In genomic region chr10:1004294-1004693, GRCh38 we compare ENCODE assay signal across 20 cellular contexts. TPM values are rescaled to one million over a fixed set of nuclear protein-coding genes. Genes with fewer than 3 reads are reported as not detected.
DNase-seq lines count a peak whose midpoint lies in the region; ATAC-seq, FAIRE-seq and TF ChIP-seq lines count a peak whose summit lies in the region.
"Had no signal": no experiment of that assay in that cellular context is flagged by ENCODE, and none has a peak within 500 bp of the region (broad histone marks: within the 10 kb centered on the region; RNA-seq: fewer than 3 reads in every experiment).

No MANE protein-coding gene starts in this region.

- no peak for DNase-seq in A549 (ENCODE audit: low read depth in 1 of 2, low spot score in 1 of 2)
- DNase-seq in IMR-90: no peak
- DNase-seq in mesenchymal stem cell: no peak
- no peak for DNase-seq in brain microvascular endothelial cell
- no peak for DNase-seq in MM.1S
- DNase-seq in esophagus muscularis mucosa (ENCODE audit: extremely low spot score): no peak
- DNase-seq: BE2C; CD4-positive, alpha-beta memory T cell; DMS79; GOT3; HFFc6 had no signal

- H2AFZ ChIP-seq in IMR-90 (replicated peaks; ENCODE audit: low read length, poor library complexity) (no peak overlapping the region), mesenchymal stem cell (ENCODE audit: low read depth, low read length) (no peak overlapping the region), MM.1S (ENCODE audit: low read length) (no peak overlapping the region)

- 92% methylated on average over 4 of the region's 8 CpGs for WGBS in A549 (ENCODE audit: missing lambda C conversion rate)
- WGBS in IMR-90 (ENCODE audit: extremely low coverage in 2 of 2, insufficient read length in 1 of 2), 2 experiments: 100% methylated on average over 1 of the region's 8 CpGs; no CpG with 5 or more reads in 1 of the 2 experiments
- WGBS in mesenchymal stem cell: 98% methylated on average over 8 of the region's 8 CpGs
- WGBS in esophagus muscularis mucosa: 94% methylated on average over 3 of the region's 8 CpGs

- 0 out of 2 replicates have a peak, but pooled peaks cover 8% of the 10 kb centered on the region for H3K9me1 ChIP-seq in IMR-90 (ENCODE audit: insufficient read depth, low read length)

- H3K9me2 ChIP-seq in MM.1S (replicated peaks; ENCODE audit: insufficient read depth, low read length): no peaks in the 10 kb centered on the region

- H4K91ac ChIP-seq in IMR-90 (ENCODE audit: insufficient read depth, low read depth, low read length) (no peak overlapping the region), mesenchymal stem cell (ENCODE audit: low read length) (peak overlapping the region; percentile 10)

- H2BK15ac ChIP-seq in IMR-90 (ENCODE audit: low read depth, low read length) (no peak overlapping the region), mesenchymal stem cell (ENCODE audit: low read depth, poor library complexity, severe bottlenecking) (no peak overlapping the region)

- peaks cover 65% of the 10 kb centered on the region for H3K36me3 ChIP-seq in IMR-90 (ENCODE audit: control insufficient read depth, insufficient read depth, low read length)
- H3K36me3 ChIP-seq in mesenchymal stem cell (ENCODE audit: control insufficient read depth in 1 of 2, insufficient read depth in 2 of 2, low read depth in 1 of 2, low read length in 2 of 2): peaks cover 61 to 98% of the 10 kb centered on the region in 2 experiments
- H3K36me3 ChIP-seq in brain microvascular endothelial cell (replicated peaks): peaks cover 98% of the 10 kb centered on the region
- peaks cover 37% of the 10 kb centered on the region for H3K36me3 ChIP-seq in MM.1S (replicated peaks; ENCODE audit: insufficient read depth, low read length)
- H3K36me3 ChIP-seq in esophagus muscularis mucosa: peaks cover 82 to 100% (median 98%) of the 10 kb centered on the region in 4 donors

- H2AK9ac ChIP-seq in IMR-90 (replicated peaks; ENCODE audit: low read depth, low read length, poor library complexity): peak overlapping the region; percentile 19

- H3K4me1 ChIP-seq in A549: no peaks in the 10 kb centered on the region
- no peaks in the 10 kb centered on the region for H3K4me1 ChIP-seq in IMR-90 (ENCODE audit: control insufficient read depth, insufficient read depth, low read length)
- H3K4me1 ChIP-seq in mesenchymal stem cell (ENCODE audit: control insufficient read depth, insufficient read depth, low read depth, low read length): no peaks in the 10 kb centered on the region
- H3K4me1 ChIP-seq in MM.1S (ENCODE audit: low read length): no peaks in the 10 kb centered on the region
- no peaks in the 10 kb centered on the region for H3K4me1 ChIP-seq in esophagus muscularis mucosa
- H3K4me1 ChIP-seq: HAP-1 had no signal

- dilution Hi-C loops in IMR-90 (cut with HindIII; ENCODE audit: low sequenced_read_pairs, unreplicated experiment): no loop called here

- H4K20me1 ChIP-seq in IMR-90 (ENCODE audit: insufficient read depth, low read length) (peaks cover 31% of the 10 kb centered on the region), MM.1S (ENCODE audit: insufficient read depth, low read length) (peaks cover 3% of the 10 kb centered on the region; the same call in 1 of the 2 replicates)

- TF ChIP-seq EP300 in A549 (IDR thresholded peaks at IDR 0.05) (no peak), esophagus muscularis mucosa (IDR thresholded peaks at IDR 0.05) (no peak)

- H2BK12ac ChIP-seq in mesenchymal stem cell (ENCODE audit: low read length in 2 of 2): no peak overlapping the region

- TF ChIP-seq RAD21 in A549 (conservative IDR thresholded peaks at IDR 0.05 in 1 of 2, IDR thresholded peaks at IDR 0.05 in 1 of 2) (no peak), IMR-90 (IDR thresholded peaks at IDR 0.05; ENCODE audit: low read length) (no peak)

- peak; percentile 11 to 14; a peak in 2 of 6 replicates for ATAC-seq in A549
- no peak for ATAC-seq in IMR-90 (ENCODE audit: low read depth)
- ATAC-seq: GM12878, K562 had no signal

- H3K9ac ChIP-seq in IMR-90 (ENCODE audit: low read depth, low read length) (no peak overlapping the region), mesenchymal stem cell (ENCODE audit: low read length) (no peak overlapping the region), MM.1S (ENCODE audit: low read length) (no peak overlapping the region)

- H2BK20ac ChIP-seq in IMR-90 (ENCODE audit: low read depth, low read length): no peak overlapping the region

- H3K79me1 ChIP-seq in IMR-90 (ENCODE audit: low read depth in 1 of 2, low read length in 2 of 2) (peaks cover 40 to 46% of the 10 kb centered on the region in 2 experiments), mesenchymal stem cell (replicated peaks; ENCODE audit: low read length, poor library complexity, severe bottlenecking) (peaks cover 33% of the 10 kb centered on the region)

- in situ Hi-C loops in IMR-90 (cut with MboI; ENCODE audit: low sequenced_read_pairs): no loop called here
- in situ Hi-C loops in brain microvascular endothelial cell (cut with HindIII; ENCODE audit: low pct_ligation_motif_present, low sequenced_read_pairs): no loop called here

- no peaks in the 10 kb centered on the region for H3F3A ChIP-seq in MM.1S (ENCODE audit: insufficient read depth, low read length)

- H2BK120ac ChIP-seq in IMR-90 (ENCODE audit: low read depth, low read length) (no peak overlapping the region), mesenchymal stem cell (ENCODE audit: low read depth, low read length) (no peak overlapping the region)

- no peak overlapping the region for H3K18ac ChIP-seq in IMR-90 (ENCODE audit: low read depth, low read length)
- H3K18ac ChIP-seq in mesenchymal stem cell (ENCODE audit: low read depth in 1 of 2, low read length in 2 of 2): no peak overlapping the region

- intact Hi-C loops in IMR-90 (cut with micrococcal nuclease): no loop called here
- intact Hi-C loops in esophagus muscularis mucosa (cut with DNase I): no loop called here

- H2BK5ac ChIP-seq in IMR-90 (ENCODE audit: low read depth, low read length, poor library complexity, severe bottlenecking): no peak overlapping the region
- H2BK5ac ChIP-seq in mesenchymal stem cell (ENCODE audit: low read depth, low read length, poor library complexity, severe bottlenecking): no peak overlapping the region

- H3K9me3 ChIP-seq in A549 (peaks cover 18% of the 10 kb centered on the region), IMR-90 (ENCODE audit: control insufficient read depth, insufficient read depth, low read length) (0 out of 2 replicates have a peak, but pooled peaks cover 2% of the 10 kb centered on the region), mesenchymal stem cell (ENCODE audit: control insufficient read depth, low read length) (peaks cover 20% of the 10 kb centered on the region), MM.1S (replicated peaks; ENCODE audit: insufficient read depth, low read length) (no peaks in the 10 kb centered on the region), esophagus muscularis mucosa (peaks cover 0 to 15% (median 10%) of the 10 kb centered on the region in 4 donors)
- H3K9me3 ChIP-seq: BE2C, HAP-1 had no signal

- H2AK5ac ChIP-seq in IMR-90 (ENCODE audit: low read depth, low read length) (no peak overlapping the region), mesenchymal stem cell (ENCODE audit: low read length, severe bottlenecking) (no peak overlapping the region)

- no peak overlapping the region for H4K5ac ChIP-seq in IMR-90 (ENCODE audit: low read depth, low read length)

- FAIRE-seq in A549 (lab: Jason Lieb, UNC): no peak
- FAIRE-seq: A204.1, GM12878, GM18507, HTR-8/SVneo, K562 had no signal

- POLR2A ChIA-PET in A549 (lab: Yijun Ruan, JAX) (interaction anchor here (0.8 kb wide), 1 partner anchor 9 kb away, joined by 3 read pairs; no protein-coding TSS in a partner anchor), IMR-90 (lab: Charles Lee; ENCODE audit: unreplicated experiment) (no interaction called here)

- H3K14ac ChIP-seq in IMR-90 (replicated peaks; ENCODE audit: low read depth, low read length) (no peak overlapping the region), mesenchymal stem cell (ENCODE audit: low read length in 2 of 2) (no peak overlapping the region)

- TF ChIP-seq POLR2A in A549 (IDR thresholded peaks at IDR 0.05; ENCODE audit: low read length) (no peak), IMR-90 (IDR thresholded peaks at IDR 0.05; ENCODE audit: low read depth, low read length) (no peak), esophagus muscularis mucosa (IDR thresholded peaks at IDR 0.05; ENCODE audit: low read depth) (no peak)

- H3K23ac ChIP-seq in IMR-90 (ENCODE audit: low read depth, low read length) (no peak overlapping the region), mesenchymal stem cell (ENCODE audit: low read length in 2 of 2) (no peak overlapping the region)

- H3K27ac ChIP-seq in A549: no peak overlapping the region
- no peak overlapping the region for H3K27ac ChIP-seq in IMR-90 (ENCODE audit: insufficient read depth, low read length)
- no peak overlapping the region for H3K27ac ChIP-seq in mesenchymal stem cell (ENCODE audit: low read length, poor library complexity, severe bottlenecking)
- H3K27ac ChIP-seq in brain microvascular endothelial cell: no peak overlapping the region
- H3K27ac ChIP-seq in MM.1S (ENCODE audit: low read length): no peak overlapping the region
- no peak overlapping the region for H3K27ac ChIP-seq in esophagus muscularis mucosa (replicated peaks in 1 of 4)
- H3K27ac ChIP-seq: C4-2B had no signal

- H3K4me2 ChIP-seq in A549: no peak overlapping the region
- no peak overlapping the region for H3K4me2 ChIP-seq in IMR-90 (ENCODE audit: low read depth, low read length)
- no peak overlapping the region for H3K4me2 ChIP-seq in mesenchymal stem cell (ENCODE audit: low read length, poor library complexity, severe bottlenecking)
- H3K4me2 ChIP-seq in MM.1S (ENCODE audit: low read depth, low read length): no peak overlapping the region

- H4K8ac ChIP-seq in IMR-90 (ENCODE audit: low read depth in 2 of 2, low read length in 2 of 2) (no peak overlapping the region), mesenchymal stem cell (ENCODE audit: low read length) (no peak overlapping the region)

- H3K79me2 ChIP-seq in MM.1S (ENCODE audit: low read length): peaks cover 62% of the 10 kb centered on the region

- H3K4ac ChIP-seq in IMR-90 (ENCODE audit: low read depth, low read length) (no peak overlapping the region), mesenchymal stem cell (ENCODE audit: low read depth in 1 of 2, low read length in 2 of 2) (no peak overlapping the region)

- H3K4me3 ChIP-seq in A549: no peak overlapping the region
- H3K4me3 ChIP-seq in IMR-90 (ENCODE audit: insufficient read depth, low read depth, low read length): no peak overlapping the region
- H3K4me3 ChIP-seq in mesenchymal stem cell (ENCODE audit: insufficient read depth in 1 of 2, low read depth in 1 of 2, low read length in 2 of 2): no peak overlapping the region
- H3K4me3 ChIP-seq in brain microvascular endothelial cell (ENCODE audit: low read depth, low read length): no peak overlapping the region
- H3K4me3 ChIP-seq in MM.1S (ENCODE audit: low read length): no peak overlapping the region
- H3K4me3 ChIP-seq in esophagus muscularis mucosa: no peak overlapping the region
- H3K4me3 ChIP-seq: GM12878, HAP-1, K562 had no signal

- no TSS peak for BruUV-seq in IMR-90 (replicated peaks; lab: Mats Ljungman, UMichigan)

- H3K56ac ChIP-seq in IMR-90 (ENCODE audit: extremely low read depth, insufficient read depth, low read length): no peak overlapping the region

- CTCF ChIA-PET in A549 (lab: Yijun Ruan, JAX) (interaction anchor here (0.8 to 1.5 kb wide), 4 partner anchors 14 to 44 kb away, joined by 3 to 7 read pairs (median 4); partner anchors contain the start of gene GTPBP4), IMR-90 (lab: Yijun Ruan, JAX) (no interaction called here)

- H3K27me3 ChIP-seq in IMR-90 (ENCODE audit: control insufficient read depth, insufficient read depth, low read length): no peaks in the 10 kb centered on the region
- no peaks in the 10 kb centered on the region for H3K27me3 ChIP-seq in mesenchymal stem cell (ENCODE audit: control insufficient read depth in 1 of 2, insufficient read depth in 1 of 2, low read length in 2 of 2)
- no peaks in the 10 kb centered on the region for H3K27me3 ChIP-seq in brain microvascular endothelial cell (replicated peaks)
- no peaks in the 10 kb centered on the region for H3K27me3 ChIP-seq in MM.1S (replicated peaks; ENCODE audit: insufficient read depth, low read length)
- no peaks in the 10 kb centered on the region for H3K27me3 ChIP-seq in esophagus muscularis mucosa
- H3K27me3 ChIP-seq: BE2C had no signal

- TF ChIP-seq CTCF in A549 (IDR thresholded peaks at IDR 0.05) (no peak), IMR-90 (conservative IDR thresholded peaks at IDR 0.05; ENCODE audit: low read depth, low read length) (no peak), brain microvascular endothelial cell (IDR thresholded peaks at IDR 0.05; ENCODE audit: low read depth, low read length, missing control alignments) (no peak), MM.1S (IDR thresholded peaks at IDR 0.05; ENCODE audit: low read length) (no peak), esophagus muscularis mucosa (IDR thresholded peaks at IDR 0.05) (no peak)

RNA-seq across cellular contexts. Expression of gene GTPBP4, which starts 16.1 kb away (rescaled TPM):
- polyA plus RNA-seq in A549 (2011; rRNA removed) (60.7 and 104 TPM in 2 replicates), A549 (2017; fragmentation: RNase III; extraction: RNeasy Plus Mini Kit Qiagen cat#74134 plus additional on column Dnase treatment) (67.8 to 79.5 TPM (median 75.2 TPM) in 3 replicates), IMR-90 (2012; rRNA removed) (43.6 and 48.6 TPM in 2 replicates)
- 28.3 and 43.8 TPM in 2 replicates for polyA plus RNA-seq in A549 (2012; cell fraction: cytosol; rRNA removed)
- polyA plus RNA-seq in A549 (2012; cell fraction: nucleus; rRNA removed): 41.6 and 66.0 TPM in 2 replicates
- polyA minus RNA-seq in A549 (2011; rRNA and poly(A)+ RNA removed): 60.5 and 73.4 TPM in 2 replicates
- total RNA-seq in IMR-90 (2012; rRNA removed) (46.2 and 71.7 TPM in 2 replicates), esophagus muscularis mucosa (10 to 100 TPM; 18.3 to 39.1 (median 27.4) TPM)
- polyA plus RNA-seq in IMR-90 (2012; cell fraction: cytosol; rRNA removed): 5.5 and 7.8 TPM in 2 replicates
- polyA plus RNA-seq in IMR-90 (2012; cell fraction: nucleus; rRNA removed; ENCODE audit: low replicate concordance): 22.2 and 87.5 TPM in 2 replicates
- 33.3 TPM for polyA plus RNA-seq in mesenchymal stem cell (2013, experiment 1 of 2)
- 29.9 TPM for polyA plus RNA-seq in mesenchymal stem cell (2013, experiment 2 of 2)

RNA-seq across cellular contexts. Expression of gene IDI2, which starts 21.4 kb away (rescaled TPM):
- polyA plus RNA-seq in A549 (2011; rRNA removed) (not detected in 2 replicates), A549 (2017; fragmentation: RNase III; extraction: RNeasy Plus Mini Kit Qiagen cat#74134 plus additional on column Dnase treatment) (not detected in 3 replicates), IMR-90 (2012; rRNA removed) (not detected in 2 replicates)
- not detected in 2 replicates for polyA plus RNA-seq in A549 (2012; cell fraction: cytosol; rRNA removed)
- polyA plus RNA-seq in A549 (2012; cell fraction: nucleus; rRNA removed): not detected in 2 replicates
- polyA minus RNA-seq in A549 (2011; rRNA and poly(A)+ RNA removed): not detected in 2 replicates
- total RNA-seq in IMR-90 (2012; rRNA removed) (not detected in 2 replicates), esophagus muscularis mucosa (not detected)
- not detected in 2 replicates for polyA plus RNA-seq in IMR-90 (2012; cell fraction: cytosol; rRNA removed)
- polyA plus RNA-seq in IMR-90 (2012; cell fraction: nucleus; rRNA removed; ENCODE audit: low replicate concordance): not detected in 2 replicates
- polyA plus RNA-seq in mesenchymal stem cell (2013, experiment 1 of 2): not detected
- not detected for polyA plus RNA-seq in mesenchymal stem cell (2013, experiment 2 of 2)
- total RNA-seq: CD4-positive, alpha-beta memory T cell; G401; GM12878; HFFc6; K562 had no signal
- polyA plus RNA-seq: AG04450; CD4-positive, alpha-beta memory T cell; K562 had no signal

RNA-seq across cellular contexts. Expression of gene IDI1, which starts 44.6 kb away (rescaled TPM):
- 38.2 and 55.8 TPM in 2 replicates for polyA plus RNA-seq in A549 (2011; rRNA removed)
- polyA plus RNA-seq in A549 (2012; cell fraction: cytosol; rRNA removed): 20.4 and 20.7 TPM in 2 replicates
- polyA plus RNA-seq in A549 (2012; cell fraction: nucleus; rRNA removed): 14.8 and 25.5 TPM in 2 replicates
- 42.4 to 65.0 TPM (median 57.1 TPM) in 3 replicates for polyA plus RNA-seq in A549 (2017; fragmentation: RNase III; extraction: RNeasy Plus Mini Kit Qiagen cat#74134 plus additional on column Dnase treatment)
- 14.8 and 15.1 TPM in 2 replicates for polyA minus RNA-seq in A549 (2011; rRNA and poly(A)+ RNA removed)
- total RNA-seq in IMR-90 (2012; rRNA removed): 27.4 and 45.8 TPM in 2 replicates
- 23.9 and 27.3 TPM in 2 replicates for polyA plus RNA-seq in IMR-90 (2012; rRNA removed)
- polyA plus RNA-seq in IMR-90 (2012; cell fraction: cytosol; rRNA removed): 4.1 and 6.3 TPM in 2 replicates
- 13.7 and 128 TPM in 2 replicates for polyA plus RNA-seq in IMR-90 (2012; cell fraction: nucleus; rRNA removed; ENCODE audit: low replicate concordance)
- 198 TPM for polyA plus RNA-seq in mesenchymal stem cell (2013, experiment 1 of 2)
- polyA plus RNA-seq in mesenchymal stem cell (2013, experiment 2 of 2): 211 TPM
- total RNA-seq in esophagus muscularis mucosa: 10 to 100 TPM; 16.8 to 33.3 (median 23.4) TPM

RNA-seq across cellular contexts. Expression of gene WDR37, which starts 51.9 kb away (rescaled TPM):
- polyA plus RNA-seq in A549 (2011; rRNA removed) (7.1 and 7.3 TPM in 2 replicates), A549 (2017; fragmentation: RNase III; extraction: RNeasy Plus Mini Kit Qiagen cat#74134 plus additional on column Dnase treatment) (5.6 to 6.2 TPM (median 5.9 TPM) in 3 replicates), IMR-90 (2012; rRNA removed) (14.0 and 14.5 TPM in 2 replicates)
- 5.0 and 5.4 TPM in 2 replicates for polyA plus RNA-seq in A549 (2012; cell fraction: cytosol; rRNA removed)
- polyA plus RNA-seq in A549 (2012; cell fraction: nucleus; rRNA removed): 11.0 and 12.9 TPM in 2 replicates
- polyA minus RNA-seq in A549 (2011; rRNA and poly(A)+ RNA removed): 18.1 and 20.0 TPM in 2 replicates
- total RNA-seq in IMR-90 (2012; rRNA removed) (12.7 and 16.4 TPM in 2 replicates), esophagus muscularis mucosa (10 to 100 TPM in 3 of 4 donors, 1 to 10 TPM in 1; 9.1 to 17.2 (median 13.2) TPM)
- 9.0 and 12.3 TPM in 2 replicates for polyA plus RNA-seq in IMR-90 (2012; cell fraction: cytosol; rRNA removed)
- 26.3 and 32.3 TPM in 2 replicates for polyA plus RNA-seq in IMR-90 (2012; cell fraction: nucleus; rRNA removed; ENCODE audit: low replicate concordance)
- polyA plus RNA-seq in mesenchymal stem cell (2013, experiment 1 of 2): 18.0 TPM
- 17.1 TPM for polyA plus RNA-seq in mesenchymal stem cell (2013, experiment 2 of 2)
